ENCODE assay signal across 1 cellular context in genomic region chr22:32760396-32760795, GRCh38.
TF ChIP-seq lines count a peak whose summit lies in the region.

No MANE protein-coding gene starts in this region.

TF ChIP-seq in H1, 55 proteins besides CTCF, POLR2A, EP300 and RAD21:
- no peak for TF ChIP-seq RXRA (IDR thresholded peaks at IDR 0.05; ENCODE audit: insufficient read depth, low read depth, low read length)
- TF ChIP-seq GABPA (IDR thresholded peaks at IDR 0.05; ENCODE audit: borderline replicate concordance, insufficient read depth, low read length), result no peak
- no peak for TF ChIP-seq TAF7 (optimal IDR thresholded peaks at IDR 0.05; ENCODE audit: borderline replicate concordance, low read depth, low read length)
- TF ChIP-seq YY1 (IDR thresholded peaks at IDR 0.05; ENCODE audit: low read depth, low read length), result no peak
- no peak for TF ChIP-seq POU5F1 (IDR thresholded peaks at IDR 0.05; ENCODE audit: low read depth, low read length)
- TF ChIP-seq CTBP2 (IDR thresholded peaks at IDR 0.05; ENCODE audit: borderline replicate concordance, insufficient read depth, insufficient read length, low read length), result no peak
- no peak for TF ChIP-seq SP4 (IDR thresholded peaks at IDR 0.05; ENCODE audit: low read length)
- no peak for TF ChIP-seq TEAD4 (IDR thresholded peaks at IDR 0.05; ENCODE audit: low read depth, low read length)
- no peak for TF ChIP-seq PHF8 (conservative IDR thresholded peaks at IDR 0.05; ENCODE audit: low read depth, low read length)
- TF ChIP-seq JUND (IDR thresholded peaks at IDR 0.05; ENCODE audit: low read length), result no peak
- TF ChIP-seq ATF3 (IDR thresholded peaks at IDR 0.05; ENCODE audit: insufficient read depth, low read depth, low read length), result no peak
- TF ChIP-seq SRF (IDR thresholded peaks at IDR 0.05; ENCODE audit: low read depth, low read length), result no peak
- TF ChIP-seq BRCA1 (IDR thresholded peaks at IDR 0.05; ENCODE audit: low read depth, low read length), result no peak
- TF ChIP-seq KDM1A (IDR thresholded peaks at IDR 0.05; ENCODE audit: borderline replicate concordance, low read length), result no peak
- TF ChIP-seq KDM4A (IDR thresholded peaks at IDR 0.05; ENCODE audit: low read depth, low read length, severe bottlenecking), result no peak
- TF ChIP-seq CHD1 (IDR thresholded peaks at IDR 0.05; ENCODE audit: low read depth, low read length), result no peak
- TF ChIP-seq RNF2 (IDR thresholded peaks at IDR 0.05; ENCODE audit: borderline replicate concordance, low read depth, low read length, missing control alignments, poor library complexity, severe bottlenecking), result no peak
- no peak for TF ChIP-seq HDAC2 (IDR thresholded peaks at IDR 0.05; ENCODE audit: borderline replicate concordance in 1 of 2, low read depth in 2 of 2, low read length in 2 of 2)
- no peak for TF ChIP-seq CHD2 (IDR thresholded peaks at IDR 0.05; ENCODE audit: low read length)
- no peak for TF ChIP-seq FOSL1 (IDR thresholded peaks at IDR 0.05; ENCODE audit: insufficient read depth, low read depth, low read length)
